In the genomic region with DNA sequence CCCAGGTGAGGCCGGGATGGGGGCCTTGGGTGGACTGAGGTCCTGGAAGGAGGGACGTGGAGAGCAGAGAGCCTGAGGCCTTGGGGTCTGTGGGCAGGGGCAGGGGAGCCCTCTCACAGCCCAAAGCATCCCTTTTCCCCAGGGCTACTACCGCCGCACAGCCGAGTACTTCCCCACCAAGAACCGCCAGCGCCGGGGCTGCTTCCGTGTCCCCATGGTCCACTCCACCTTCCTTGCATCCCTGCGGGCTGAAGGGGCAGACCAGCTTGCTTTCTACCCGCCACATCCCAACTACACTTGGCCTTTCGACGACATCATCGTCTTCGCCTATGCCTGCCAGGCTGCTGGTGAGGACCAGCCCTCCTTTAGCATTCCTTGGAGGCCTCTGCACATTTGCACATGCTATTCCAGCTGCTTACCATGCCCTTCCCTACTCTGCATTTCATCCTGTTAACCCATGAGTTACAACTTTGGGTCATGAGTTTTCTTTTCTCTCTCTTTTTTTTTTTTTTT, we compare ENCODE assay signal across 24 cellular contexts. TPM values are rescaled to one million over a fixed set of nuclear protein-coding genes. Genes with fewer than 3 reads are reported as not detected.
A peak's percentile ranks its signal among the peaks of the same experiment; 100 is the strongest.
DNase-seq lines count a peak whose midpoint lies in the region; ATAC-seq, FAIRE-seq and TF ChIP-seq lines count a peak whose summit lies in the region.
"Had no signal": no experiment of that assay in that cellular context is flagged by ENCODE, and none has a peak within 500 bp of the region (broad histone marks: within the 10 kb centered on the region; RNA-seq: fewer than 3 reads in every experiment).

No MANE protein-coding gene starts in this region.

- intact Hi-C loops in K562 (cut with micrococcal nuclease), result no loop called here

- H2AFZ ChIP-seq in K562 (ENCODE audit: low read depth, low read length), result no peak overlapping the region
- H2AFZ ChIP-seq: GM23248 had no signal

- no peak for TF ChIP-seq CTCF in HEK293 (tag by site-specific recombination; IDR thresholded peaks at IDR 0.05)
- TF ChIP-seq CTCF in K562 (IDR thresholded peaks at IDR 0.05 in 2 of 3, conservative IDR thresholded peaks at IDR 0.05 in 1 of 3; ENCODE audit: insufficient read depth in 2 of 3, low read depth in 1 of 3, low read length in 3 of 3), result no peak
- TF ChIP-seq CTCF in neural crest cell (conservative IDR thresholded peaks at IDR 0.05), result no peak

- ATAC-seq in K562, result no peak
- no peak for ATAC-seq in stimulated activated memory B cell treated with anti-CD40 and anti-IgM and Interleukin-4, amounts not matched to agents 10 μg/mL and 1 μg/mL and 100 μg/mL, for 72 hours
- ATAC-seq in GM21717 (IDR thresholded peaks at IDR 0.05; ENCODE audit: unreplicated experiment), result no peak
- no peak for ATAC-seq in HG03196 (IDR thresholded peaks at IDR 0.05; ENCODE audit: unreplicated experiment)
- ATAC-seq: A549, HCT116 had no signal

- no peak overlapping the region for H3K27ac Mint-ChIP-seq in neural crest cell (ENCODE audit: unreplicated experiment)
- H3K27ac Mint-ChIP-seq in stimulated activated memory B cell treated with anti-CD40 and anti-IgM and Interleukin-4, amounts not matched to agents 10 μg/mL and 1 μg/mL and 100 μg/mL, for 72 hours, result peak overlapping the region; percentile 31
- H3K27ac Mint-ChIP-seq: H9, HFFc6 had no signal

- no peak overlapping the region for H3K4me3 ChIP-seq in HEK293 (ENCODE audit: low read depth, low read length)
- no peak overlapping the region for H3K4me3 ChIP-seq in K562
- H3K4me3 ChIP-seq: A549, GM23248 had no signal

- TF ChIP-seq EP300 in K562 (IDR thresholded peaks at IDR 0.05; ENCODE audit: low read length), result no peak

- no peak for TF ChIP-seq POLR2A in K562 (conservative IDR thresholded peaks at IDR 0.05)

- DNase-seq in K562 (ENCODE audit: extremely low read depth in 1 of 4, low spot score in 3 of 4) (no peak), neural crest cell (ENCODE audit: low read depth, low spot score) (no peak), D341Med (ENCODE audit: low spot score) (no peak)
- DNase-seq: 8988T; C1 segment of cervical spinal cord; Calu3; CD4-positive, alpha-beta memory T cell; COR-L47; DMS 273 treated with DMSO at 0.1 percent for 48 hours; DMS53; DMS79 treated with DMSO at 0.1 percent for 48 hours; GF-D8; GM23248; H9; HFFc6 had no signal

- POLR2A ChIA-PET in HEK293 (lab: Yijun Ruan, JAX) (interaction anchor here (0.6 to 1.3 kb wide), 2 partner anchors 17 to 681 kb away, joined by 3 to 4 read pairs; no protein-coding TSS in a partner anchor), K562 (lab: Yijun Ruan, JAX) (interaction anchor here (0.8 kb wide), 1 partner anchor 23 kb away, joined by 3 read pairs; no protein-coding TSS in a partner anchor)

- H3K9ac ChIP-seq in K562 (ENCODE audit: insufficient read depth in 1 of 2, low read depth in 2 of 2, low read length in 2 of 2), result no peak overlapping the region

- no peaks in the 10 kb centered on the region for H3K9me1 ChIP-seq in K562 (ENCODE audit: control insufficient read depth, insufficient read depth, low read length)

- CTCF ChIA-PET in HEK293 (lab: Yijun Ruan, JAX) (interaction anchor here (0.6 to 3.3 kb wide), 3 partner anchors 14 to 333 kb away, joined by 3 to 12 read pairs (median 3); no protein-coding TSS in a partner anchor), K562 (lab: Yijun Ruan, JAX; ENCODE audit: low intra/inter-chr PET ratio) (no interaction called here)

- H3K9me3 ChIP-seq in HEK293 (ENCODE audit: control insufficient read depth, insufficient read depth, low read depth, low read length) (no peaks in the 10 kb centered on the region), K562 (replicated peaks; ENCODE audit: control insufficient read depth, insufficient read depth, low read depth, low read length) (no peaks in the 10 kb centered on the region)
- H3K9me3 ChIP-seq: A549 had no signal

- H3K4me1 ChIP-seq in HEK293 (ENCODE audit: control insufficient read depth, insufficient read depth, low read length) (peaks cover 2% of the 10 kb centered on the region; the same call in 1 of the 2 replicates), K562 (replicated peaks in 1 of 2; ENCODE audit: control insufficient read depth in 2 of 2, insufficient read depth in 2 of 2, low read length in 2 of 2) (peaks cover 20 to 51% of the 10 kb centered on the region in 2 experiments; a peak in 4 of 5 replicates)

- peaks cover 14% of the 10 kb centered on the region; the same call in 2 of the 3 replicates for H3K79me2 ChIP-seq in K562 (ENCODE audit: control insufficient read depth, insufficient read depth, low read length)

- 93% methylated on average over 14 of the region's 15 CpGs for WGBS in K562 (ENCODE audit: insufficient coverage, low coverage, missing lambda C conversion rate)

- no peaks in the 10 kb centered on the region for H3K36me3 Mint-ChIP-seq in neural crest cell (ENCODE audit: low read depth)
- H3K36me3 Mint-ChIP-seq in stimulated activated memory B cell treated with anti-CD40 and anti-IgM and Interleukin-4, amounts not matched to agents 10 μg/mL and 1 μg/mL and 100 μg/mL, for 72 hours, result no peaks in the 10 kb centered on the region
- H3K36me3 Mint-ChIP-seq: CD4-positive, alpha-beta memory T cell had no signal

- no peak for TF ChIP-seq RAD21 in K562 (CRISPR knock-in tag; conservative IDR thresholded peaks at IDR 0.05 in 1 of 2, IDR thresholded peaks at IDR 0.05 in 1 of 2)

- H3K9me3 Mint-ChIP-seq in neural crest cell, result no peaks in the 10 kb centered on the region
- no peaks in the 10 kb centered on the region for H3K9me3 Mint-ChIP-seq in stimulated activated memory B cell treated with anti-CD40 and anti-IgM and Interleukin-4, amounts not matched to agents 10 μg/mL and 1 μg/mL and 100 μg/mL, for 72 hours
- H3K9me3 Mint-ChIP-seq: CD4-positive, alpha-beta memory T cell; H9; HFFc6 had no signal

- no peak overlapping the region for H3K4me2 ChIP-seq in K562 (ENCODE audit: insufficient read depth, low read length)
- H3K4me2 ChIP-seq: A549 had no signal

- no peaks in the 10 kb centered on the region for H3K27me3 ChIP-seq in K562 (ENCODE audit: control insufficient read depth in 2 of 2, insufficient read depth in 2 of 2, low read length in 2 of 2)

- no peaks in the 10 kb centered on the region for H3K27me3 Mint-ChIP-seq in neural crest cell (ENCODE audit: low read depth)
- H3K27me3 Mint-ChIP-seq in stimulated activated memory B cell treated with anti-CD40 and anti-IgM and Interleukin-4, amounts not matched to agents 10 μg/mL and 1 μg/mL and 100 μg/mL, for 72 hours, result peaks cover 28% of the 10 kb centered on the region

- in situ Hi-C loops in K562 (cut with MboI), result loop anchor here (10.0 kb wide), 1 partner anchor 290 kb away; no protein-coding TSS in a partner anchor

- no peak overlapping the region for H3K27ac ChIP-seq in HEK293 (ENCODE audit: extremely low read depth, low read depth, low read length)
- H3K27ac ChIP-seq in K562 (ENCODE audit: extremely low read depth, low read depth, low read length), result no peak overlapping the region
- H3K27ac ChIP-seq: A549, GM23248 had no signal

- peak overlapping the region; percentile 51 for H3K4me3 Mint-ChIP-seq in neural crest cell
- H3K4me3 Mint-ChIP-seq in stimulated activated memory B cell treated with anti-CD40 and anti-IgM and Interleukin-4, amounts not matched to agents 10 μg/mL and 1 μg/mL and 100 μg/mL, for 72 hours, result no peak overlapping the region
- H3K4me3 Mint-ChIP-seq: CD4-positive, alpha-beta memory T cell; H9; HFFc6 had no signal

- BruUV-seq in K562 (replicated peaks; lab: Mats Ljungman, UMichigan), result no TSS peak

- peaks cover 3 to 39% of the 10 kb centered on the region in 2 experiments; a peak in 2 of 3 replicates for H3K36me3 ChIP-seq in HEK293 (ENCODE audit: control insufficient read depth in 2 of 2, insufficient read depth in 1 of 2, low read length in 2 of 2)
- peaks cover 8% of the 10 kb centered on the region; the same call in 2 of the 3 replicates for H3K36me3 ChIP-seq in K562 (ENCODE audit: control insufficient read depth, insufficient read depth, low read length)

- no peaks in the 10 kb centered on the region for H4K20me1 ChIP-seq in K562 (replicated peaks; ENCODE audit: control insufficient read depth, insufficient read depth, low read length)

- no peak for FAIRE-seq in K562 (lab: Jason Lieb, UNC)
- FAIRE-seq: A549, GM12891, GM18507, H1 had no signal

- H3K4me1 Mint-ChIP-seq in neural crest cell, result peaks cover 7% of the 10 kb centered on the region
- peaks cover 12% of the 10 kb centered on the region for H3K4me1 Mint-ChIP-seq in stimulated activated memory B cell treated with anti-CD40 and anti-IgM and Interleukin-4, amounts not matched to agents 10 μg/mL and 1 μg/mL and 100 μg/mL, for 72 hours

RNA-seq across cellular contexts. Expression of gene CERCAM, which starts 3.7 kb away (rescaled TPM):
- 27.2 and 83.8 TPM in 2 replicates for total RNA-seq in K562 (2011; cell fraction: chromatin; rRNA removed; ENCODE audit: low replicate concordance)
- total RNA-seq in K562 (2011; cell fraction: nucleolus; rRNA removed), result 70.3 and 82.2 TPM in 2 replicates
- total RNA-seq in K562 (2011; cell fraction: nucleoplasm; rRNA removed), result 35.6 and 47.3 TPM in 2 replicates
- total RNA-seq in K562 (2014; rRNA removed) (18.0 and 20.6 TPM in 2 replicates), K562 (2014; rRNA removed; fragmentation: Illumina TruSeq; extraction: Trizol) (4.2 and 5.0 TPM in 2 replicates), K562 (2015; rRNA removed; fragmentation: Illumina TruSeq; extraction: Trizol) (18.3 and 19.0 TPM in 2 replicates), K562 (2021) (22.2 and 24.0 TPM in 2 replicates), neural crest cell (49.7 and 56.4 TPM in 2 replicates)
- polyA plus RNA-seq in K562 (2011; rRNA removed) (18.8 and 39.4 TPM in 2 replicates), K562 (2014; fragmentation: Illumina TruSeq; extraction: Trizol) (10.5 and 14.0 TPM in 2 replicates), K562 (2014; fragmentation: Nextera tagmentation; extraction: Ambion mirVana) (1 to 10 TPM in 1 of 2 experiments, under 1 TPM in 1; 0.75 to 1.3 TPM), K562 (2014; rRNA removed) (21.9 and 26.4 TPM in 2 replicates)
- polyA plus RNA-seq in K562 (2011; cell fraction: cytosol; rRNA removed), result 55.2 and 92.4 TPM in 2 replicates
- 56.0 and 58.6 TPM in 2 replicates for polyA plus RNA-seq in K562 (2011; cell fraction: nucleus; rRNA removed)
- polyA plus RNA-seq in K562 (2012), result 25.6 and 35.2 TPM in 2 replicates
- polyA minus RNA-seq in K562 (2011; rRNA and poly(A)+ RNA removed), result 10.7 and 11.9 TPM in 2 replicates
- polyA minus RNA-seq in K562 (2011; cell fraction: cytosol; rRNA and poly(A)+ RNA removed), result 15.5 and 37.0 TPM in 2 replicates
- polyA minus RNA-seq in K562 (2011; cell fraction: nucleus; rRNA and poly(A)+ RNA removed), result 16.7 and 23.5 TPM in 2 replicates

RNA-seq across cellular contexts. Expression of gene ODF2, which starts 31.5 kb away (rescaled TPM):
- total RNA-seq in K562 (2011; cell fraction: chromatin; rRNA removed; ENCODE audit: low replicate concordance), result 159 and 215 TPM in 2 replicates
- 89.5 and 89.9 TPM in 2 replicates for total RNA-seq in K562 (2011; cell fraction: nucleolus; rRNA removed)
- total RNA-seq in K562 (2011; cell fraction: nucleoplasm; rRNA removed), result 111 and 132 TPM in 2 replicates
- total RNA-seq in K562 (2014; rRNA removed) (73.7 and 76.5 TPM in 2 replicates), K562 (2014; rRNA removed; fragmentation: Illumina TruSeq; extraction: Trizol) (54.1 and 56.9 TPM in 2 replicates), K562 (2015; rRNA removed; fragmentation: Illumina TruSeq; extraction: Trizol) (70.1 and 71.3 TPM in 2 replicates), K562 (2021) (61.9 and 71.6 TPM in 2 replicates), neural crest cell (85.2 and 85.5 TPM in 2 replicates)
- polyA plus RNA-seq in K562 (2011; rRNA removed) (23.1 and 33.2 TPM in 2 replicates), K562 (2014; fragmentation: Illumina TruSeq; extraction: Trizol) (79.3 and 83.2 TPM in 2 replicates), K562 (2014; fragmentation: Nextera tagmentation; extraction: Ambion mirVana) (10 to 100 TPM; 16.5 to 69.7 TPM), K562 (2014; rRNA removed) (46.7 and 52.3 TPM in 2 replicates)
- polyA plus RNA-seq in K562 (2011; cell fraction: cytosol; rRNA removed), result 16.3 and 20.6 TPM in 2 replicates
- polyA plus RNA-seq in K562 (2011; cell fraction: nucleus; rRNA removed), result 243 and 275 TPM in 2 replicates
- 63.5 and 64.9 TPM in 2 replicates for polyA plus RNA-seq in K562 (2012)
- 21.7 and 24.7 TPM in 2 replicates for polyA minus RNA-seq in K562 (2011; rRNA and poly(A)+ RNA removed)
- polyA minus RNA-seq in K562 (2011; cell fraction: cytosol; rRNA and poly(A)+ RNA removed), result 20.7 and 23.0 TPM in 2 replicates
- polyA minus RNA-seq in K562 (2011; cell fraction: nucleus; rRNA and poly(A)+ RNA removed), result 25.8 and 37.1 TPM in 2 replicates

RNA-seq across cellular contexts. Expression of gene URM1, which starts 53.1 kb away (rescaled TPM):
- 21.1 and 48.4 TPM in 2 replicates for total RNA-seq in K562 (2011; cell fraction: chromatin; rRNA removed; ENCODE audit: low replicate concordance)
- 27.8 and 30.0 TPM in 2 replicates for total RNA-seq in K562 (2011; cell fraction: nucleolus; rRNA removed)
- total RNA-seq in K562 (2011; cell fraction: nucleoplasm; rRNA removed), result 33.7 and 46.3 TPM in 2 replicates
- total RNA-seq in K562 (2014; rRNA removed), result 53.3 and 68.0 TPM in 2 replicates
- 25.4 and 35.7 TPM in 2 replicates for total RNA-seq in K562 (2014; rRNA removed; fragmentation: Illumina TruSeq; extraction: Trizol)
- 33.7 and 37.3 TPM in 2 replicates for total RNA-seq in K562 (2015; rRNA removed; fragmentation: Illumina TruSeq; extraction: Trizol)
- 82.0 and 83.8 TPM in 2 replicates for total RNA-seq in K562 (2021)
- polyA plus RNA-seq in K562 (2011; rRNA removed), result 57.0 and 74.4 TPM in 2 replicates
- 67.6 and 87.3 TPM in 2 replicates for polyA plus RNA-seq in K562 (2011; cell fraction: cytosol; rRNA removed)
- 57.5 and 83.7 TPM in 2 replicates for polyA plus RNA-seq in K562 (2011; cell fraction: nucleus; rRNA removed)
- 87.7 and 104 TPM in 2 replicates for polyA plus RNA-seq in K562 (2012)
- polyA plus RNA-seq in K562 (2014; fragmentation: Illumina TruSeq; extraction: Trizol), result 88.9 and 90.6 TPM in 2 replicates
- polyA plus RNA-seq in K562 (2014; fragmentation: Nextera tagmentation; extraction: Ambion mirVana), result 10 to 100 TPM; 10.1 to 24.7 TPM
- polyA plus RNA-seq in K562 (2014; rRNA removed), result 72.1 and 81.3 TPM in 2 replicates
- polyA minus RNA-seq in K562 (2011; rRNA and poly(A)+ RNA removed), result 19.9 and 27.1 TPM in 2 replicates
- polyA minus RNA-seq in K562 (2011; cell fraction: cytosol; rRNA and poly(A)+ RNA removed), result 25.8 and 28.1 TPM in 2 replicates
- polyA minus RNA-seq in K562 (2011; cell fraction: nucleus; rRNA and poly(A)+ RNA removed), result 8.9 and 11.1 TPM in 2 replicates
- total RNA-seq in neural crest cell, result 69.9 and 73.2 TPM in 2 replicates

Comparison
In these comparisons a context has a peak if more than half of its experiments do, and no peak if none do; other contexts are left out.
1. Of the 44 proteins assayed by ChIP-seq in both K562 and HEK293: peak only in K562: none; only in HEK293: ATF2; in both: none; in neither: 43.